Comparison of ENCODE assay signal across 16 cellular contexts in the genomic region with DNA sequence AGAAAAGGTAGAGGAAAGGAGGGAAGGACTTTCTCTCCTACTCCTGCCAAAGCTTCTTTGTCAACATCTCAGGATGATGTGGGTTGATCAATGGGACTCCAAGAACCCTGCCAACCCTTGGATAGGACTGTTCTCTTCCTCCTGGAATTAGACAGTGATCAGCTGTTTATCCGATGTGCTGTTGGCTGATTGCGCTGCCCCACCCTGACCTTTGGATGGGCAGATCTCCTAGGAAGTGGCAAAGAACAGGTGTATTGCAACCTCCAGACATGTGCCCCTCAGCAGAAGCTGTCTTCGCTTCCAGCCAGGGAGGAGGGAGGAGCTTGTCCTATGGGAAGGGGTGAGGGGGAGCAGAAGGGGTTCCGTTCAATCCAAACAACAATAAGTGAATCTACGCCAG. TPM values are rescaled to one million over a fixed set of nuclear protein-coding genes. Genes with fewer than 3 reads are reported as not detected.
DNase-seq lines count a peak whose midpoint lies in the region; ATAC-seq and TF ChIP-seq lines count a peak whose summit lies in the region.
"Had no signal": no experiment of that assay in that cellular context is flagged by ENCODE, and none has a peak within 500 bp of the region (broad histone marks: within the 10 kb centered on the region; RNA-seq: fewer than 3 reads in every experiment).

No MANE protein-coding gene starts in this region.

- DNase-seq in Peyer's patch (peak in 2 of 3 donors; percentile 77 to 81), dorsolateral prefrontal cortex (no peak), sigmoid colon (peak; percentile 19), SJCRH30 (no peak), caudate nucleus (lab: John Stamatoyannopoulos, UW) (no peak), HK-2 (ENCODE audit: unreplicated experiment) (no peak)
- DNase-seq: BE2C; CD4-positive, alpha-beta memory T cell; DMS79; H7 had no signal

- H3K27me3 ChIP-seq in Peyer's patch (no peaks in the 10 kb centered on the region), dorsolateral prefrontal cortex (no peaks in the 10 kb centered on the region), sigmoid colon (no peaks in the 10 kb centered on the region), SJCRH30 (no peaks in the 10 kb centered on the region)
- H3K27me3 ChIP-seq: BE2C had no signal

- TF ChIP-seq EP300 in sigmoid colon (IDR thresholded peaks at IDR 0.05): no peak

- H3K9me3 ChIP-seq in Peyer's patch (no peaks in the 10 kb centered on the region), sigmoid colon (peaks cover 0 to 5% (median 0%) of the 10 kb centered on the region in 4 donors), SJCRH30 (replicated peaks) (no peaks in the 10 kb centered on the region)
- H3K9me3 ChIP-seq: BE2C had no signal

- WGBS in sigmoid colon, 2 donors: 40 to 81% methylated on average over 5 of the region's 5 CpGs

- peak overlapping the region in 1 of 4 donors; percentile 45 for H3K27ac ChIP-seq in Peyer's patch
- peak overlapping the region in 31 of 59 donors; percentile 3 to 83 (median 52) for H3K27ac ChIP-seq in dorsolateral prefrontal cortex
- H3K27ac ChIP-seq in sigmoid colon: no peak overlapping the region
- no peak overlapping the region for H3K27ac ChIP-seq in SJCRH30
- H3K27ac ChIP-seq in caudate nucleus (ENCODE audit: low read depth, low read length): no peak overlapping the region
- H3K27ac ChIP-seq: C4-2B had no signal

- TF ChIP-seq POLR2A in Peyer's patch (IDR thresholded peaks at IDR 0.05): no peak
- TF ChIP-seq POLR2A in sigmoid colon (IDR thresholded peaks at IDR 0.05): no peak

- ATAC-seq in activated CD4-positive, CD25-positive, alpha-beta regulatory T cell treated with anti-CD3 and anti-CD28 coated beads, Interleukin-2, amount 50 U/mL, for 24 hours: no peak
- ATAC-seq: GM12878, GM23338, HepG2 had no signal

- peaks cover 0 to 17% (median 0%) of the 10 kb centered on the region in 3 donors for H3K36me3 ChIP-seq in Peyer's patch
- no peaks in the 10 kb centered on the region for H3K36me3 ChIP-seq in sigmoid colon
- H3K36me3 ChIP-seq in SJCRH30: no peaks in the 10 kb centered on the region
- H3K36me3 ChIP-seq: BE2C had no signal

- intact Hi-C loops in dorsolateral prefrontal cortex (cut with DNase I): no loop called here
- intact Hi-C loops in sigmoid colon (cut with DNase I): no loop called here

- TF ChIP-seq CTCF in Peyer's patch (IDR thresholded peaks at IDR 0.05) (no peak), dorsolateral prefrontal cortex (IDR thresholded peaks at IDR 0.05 in 54 of 56, conservative IDR thresholded peaks at IDR 0.05 in 2 of 56; ENCODE audit: low read depth in 1 of 56, partially characterized antibody in 56 of 56) (no peak), sigmoid colon (IDR thresholded peaks at IDR 0.05) (no peak)

- no peak overlapping the region for H3K4me3 ChIP-seq in Peyer's patch
- H3K4me3 ChIP-seq in dorsolateral prefrontal cortex: no peak overlapping the region
- H3K4me3 ChIP-seq in sigmoid colon: no peak overlapping the region
- H3K4me3 ChIP-seq in SJCRH30: no peak overlapping the region
- H3K4me3 ChIP-seq: GM12878, GM23338 had no signal

- H3K4me1 ChIP-seq in Peyer's patch (peaks cover 0 to 13% (median 0%) of the 10 kb centered on the region in 4 donors), sigmoid colon (no peaks in the 10 kb centered on the region), SJCRH30 (no peaks in the 10 kb centered on the region)
- H3K4me1 ChIP-seq: BE2C had no signal

RNA-seq across cellular contexts. Expression of a gene that starts 30.5 kb away (rescaled TPM):
- 100 to 1,000 TPM in 2 of 4 donors, 10 to 100 TPM in 1, 1 to 10 TPM in 1; 1.7 to 138 (median 88.6) TPM for total RNA-seq in Peyer's patch
- total RNA-seq in dorsolateral prefrontal cortex: 100 to 1,000 TPM in 21 of 120 experiments, 10 to 100 TPM in 92, 1 to 10 TPM in 7; 2.6 to 281 (median 48.8) TPM
- under 1 TPM in 1 of 4 donors, not detected in 3; 0.14 TPM for total RNA-seq in sigmoid colon
- polyA plus RNA-seq in sigmoid colon: 1 to 10 TPM in 1 of 3 donors, under 1 TPM in 1, not detected in 1; 0.19 to 1.2 TPM
- total RNA-seq in SJCRH30 (2014; rRNA removed; shearing (Covaris generic)): 0.06 and 0.25 TPM in 2 replicates
- total RNA-seq: G401, GM12878, H7 had no signal
- polyA plus RNA-seq: CD4-positive, alpha-beta memory T cell; GM23338 had no signal

Comparison
In these comparisons a context has a peak if more than half of its experiments do, and no peak if none do; other contexts are left out.
1. DNase-seq: peak in Peyer's patch (2 of 3) and sigmoid colon (single experiment); none in dorsolateral prefrontal cortex (0 of 10), SJCRH30 (0 of 2), caudate nucleus (0 of 61) and HK-2 (single experiment).
2. H3K27ac ChIP-seq: peak in dorsolateral prefrontal cortex (31 of 59); none in sigmoid colon (0 of 4), SJCRH30 (single experiment) and caudate nucleus (single experiment).